18 cellular contexts compared by ENCODE assay signal in genomic region chrX:121135488-121136207, GRCh38.
DNase-seq lines count a peak whose midpoint lies in the region; ATAC-seq, FAIRE-seq and TF ChIP-seq lines count a peak whose summit lies in the region.
"Had no signal": no experiment of that assay in that cellular context is flagged by ENCODE, and none has a peak within 500 bp of the region (broad histone marks: within the 10 kb centered on the region; RNA-seq: fewer than 3 reads in every experiment).

No MANE protein-coding gene starts in this region.

- no peaks in the 10 kb centered on the region for H3K4me1 ChIP-seq in body of pancreas
- no peaks in the 10 kb centered on the region for H3K4me1 ChIP-seq in left lung
- no peaks in the 10 kb centered on the region for H3K4me1 ChIP-seq in smooth muscle cell (ENCODE audit: low read depth)
- H3K4me1 ChIP-seq: BLaER1 treated with 17β-estradiol and CSF1 and Interleukin-3, amounts not matched to agents 10 nM and 100 nM had no signal

- H3K9me3 ChIP-seq in body of pancreas (no peaks in the 10 kb centered on the region), left lung (no peaks in the 10 kb centered on the region), smooth muscle cell (replicated peaks; ENCODE audit: low read depth) (no peaks in the 10 kb centered on the region)

- no peak for TF ChIP-seq POLR2A in body of pancreas (IDR thresholded peaks at IDR 0.05)

- peak overlapping the region in 3 of 4 donors; percentile 12 to 37 (median 30) for H3K27ac ChIP-seq in body of pancreas
- no peak overlapping the region for H3K27ac ChIP-seq in left lung
- H3K27ac ChIP-seq in smooth muscle cell (ENCODE audit: low read depth) = no peak overlapping the region
- H3K27ac ChIP-seq: BLaER1 treated with 17β-estradiol and CSF1 and Interleukin-3, amounts not matched to agents 10 nM and 100 nM had no signal

- no peaks in the 10 kb centered on the region for H4K20me1 ChIP-seq in smooth muscle cell (ENCODE audit: low read depth)
- H4K20me1 ChIP-seq: BLaER1 treated with 17β-estradiol and CSF1 and Interleukin-3, amounts not matched to agents 10 nM and 100 nM had no signal

- H3K9ac ChIP-seq in smooth muscle cell (ENCODE audit: low read depth) = no peak overlapping the region
- H3K9ac ChIP-seq: BLaER1 treated with 17β-estradiol and CSF1 and Interleukin-3, amounts not matched to agents 10 nM and 100 nM had no signal

- no peak overlapping the region for H3K4me3 ChIP-seq in body of pancreas
- H3K4me3 ChIP-seq in left lung = no peak overlapping the region
- H3K4me3 ChIP-seq in smooth muscle cell = no peak overlapping the region
- H3K4me3 ChIP-seq: BLaER1 treated with 17β-estradiol and CSF1 and Interleukin-3, amounts not matched to agents 10 nM and 100 nM had no signal

- peak in 1 of 4 donors; percentile 13 for DNase-seq in body of pancreas
- DNase-seq in left lung = no peak
- peak; percentile 10 for DNase-seq in mucosa of gallbladder (ENCODE audit: low spot score)
- DNase-seq in HTR-8/SVneo (ENCODE audit: insufficient read length, low spot score) = no peak
- no peak for DNase-seq in smooth muscle cell (lab: John Stamatoyannopoulos, UW; ENCODE audit: unreplicated experiment)
- DNase-seq in NCI-H1436 treated with DMSO at 0.1 percent for 48 hours (lab: John Stamatoyannopoulos, UW) = no peak
- DNase-seq in NCI-H187 treated with DMSO at 0.1 percent for 48 hours (lab: John Stamatoyannopoulos, UW) = no peak
- DNase-seq: CD8-positive, alpha-beta T cell; DMS 273 treated with DMSO at 0.1 percent for 48 hours; DMS53; GOT3; H7; HFFc6 had no signal

- H3K36me3 ChIP-seq in body of pancreas (replicated peaks in 1 of 2; ENCODE audit: insufficient read depth in 1 of 2, low read depth in 2 of 2) = no peaks in the 10 kb centered on the region
- H3K36me3 ChIP-seq in left lung = no peaks in the 10 kb centered on the region
- no peaks in the 10 kb centered on the region for H3K36me3 ChIP-seq in smooth muscle cell (ENCODE audit: low read depth)
- H3K36me3 ChIP-seq: BLaER1 treated with 17β-estradiol and CSF1 and Interleukin-3, amounts not matched to agents 10 nM and 100 nM had no signal

- H3F3A ChIP-seq in smooth muscle cell (ENCODE audit: low read depth) = no peaks in the 10 kb centered on the region

- WGBS in body of pancreas, 2 donors = 34 to 36% methylated on average over 7 to 8 of the region's 8 CpGs
- WGBS in smooth muscle cell (ENCODE audit: low lambda C conversion rate) = 78% methylated on average over 8 of the region's 8 CpGs

- FAIRE-seq in HTR-8/SVneo (lab: Jason Lieb, UNC) = no peak
- FAIRE-seq: G401.6, GM12891, GM19239 had no signal

- H3K27me3 ChIP-seq in body of pancreas = no peaks in the 10 kb centered on the region
- no peaks in the 10 kb centered on the region for H3K27me3 ChIP-seq in left lung
- H3K27me3 ChIP-seq in smooth muscle cell (ENCODE audit: low read depth) = no peaks in the 10 kb centered on the region
- H3K27me3 ChIP-seq: BLaER1 treated with 17β-estradiol and CSF1 and Interleukin-3, amounts not matched to agents 10 nM and 100 nM had no signal

- H2AFZ ChIP-seq in smooth muscle cell (ENCODE audit: low read depth) = no peak overlapping the region

- H3K79me2 ChIP-seq in smooth muscle cell (ENCODE audit: low read depth) = no peaks in the 10 kb centered on the region

- ATAC-seq in body of pancreas (peak; percentile 38), left lung (peak; percentile 45)
- ATAC-seq: CD8-positive, alpha-beta T cell; HCT116 had no signal

- TF ChIP-seq CTCF in body of pancreas (IDR thresholded peaks at IDR 0.05) (no peak), left lung (IDR thresholded peaks at IDR 0.05) (no peak), smooth muscle cell (IDR thresholded peaks at IDR 0.05; ENCODE audit: borderline replicate concordance, insufficient read depth, poor library complexity, severe bottlenecking) (no peak)

- no peak overlapping the region for H3K4me2 ChIP-seq in smooth muscle cell
- H3K4me2 ChIP-seq: BLaER1 treated with 17β-estradiol and CSF1 and Interleukin-3, amounts not matched to agents 10 nM and 100 nM had no signal

- intact Hi-C loops in body of pancreas (cut with DNase I) = no loop called here
- intact Hi-C loops in left lung (cut with DNase I) = no loop called here

Comparison
In these comparisons a context has a peak if more than half of its experiments do, and no peak if none do; other contexts are left out.
1. H3K27ac ChIP-seq: peak in body of pancreas (3 of 4); none in left lung (0 of 2) and smooth muscle cell (single experiment).